Comparison of ENCODE assay signal across 20 cellular contexts in genomic region chr6:145009691-145010090, GRCh38.
"Had no signal": no experiment of that assay in that cellular context is flagged by ENCODE, and none has a peak within 500 bp of the region (broad histone marks: within the 10 kb centered on the region; RNA-seq: fewer than 3 reads in every experiment).

No MANE protein-coding gene starts in this region.

- H3K9me3 Mint-ChIP-seq: activated CD4-positive, alpha-beta T cell treated with anti-CD3 and anti-CD28 coated beads, Interleukin-2, amount 10 ng/mL, durations not matched to agents 24 days and 14 days; activated naive CD4-positive, alpha-beta T cell treated with anti-CD3 and anti-CD28 coated beads, Interleukin-2, amount 50 U/mL, for 24 hours; activated T-cell treated with anti-CD3 and anti-CD28 coated beads, Interleukin-2, amount 50 U/mL, for 24 hours; effector memory CD8-positive, alpha-beta T cell had no signal

- H3K9me3 ChIP-seq: adrenal gland, sigmoid colon, thyroid gland had no signal

- H3K4me3 Mint-ChIP-seq: activated CD4-positive, alpha-beta T cell treated with anti-CD3 and anti-CD28 coated beads, Interleukin-2, amount 10 ng/mL, durations not matched to agents 24 days and 14 days; activated CD8-positive, alpha-beta T cell treated with anti-CD3 and anti-CD28 coated beads, Interleukin-2, amount 10 ng/mL, durations not matched to agents 7 days and 5 days; activated naive CD4-positive, alpha-beta T cell treated with anti-CD3 and anti-CD28 coated beads, Interleukin-2, amount 50 U/mL, for 24 hours; activated T-cell treated with anti-CD3 and anti-CD28 coated beads, Interleukin-2, amount 50 U/mL, for 24 hours; effector memory CD8-positive, alpha-beta T cell; nephron progenitor cell had no signal

- H3K27me3 ChIP-seq: adrenal gland, sigmoid colon, thyroid gland had no signal

- H3K4me1 Mint-ChIP-seq: activated CD4-positive, alpha-beta T cell treated with anti-CD3 and anti-CD28 coated beads, Interleukin-2, amount 10 ng/mL, durations not matched to agents 24 days and 14 days; activated naive CD4-positive, alpha-beta T cell treated with anti-CD3 and anti-CD28 coated beads, Interleukin-2, amount 50 U/mL, for 24 hours; nephron progenitor cell had no signal

- ATAC-seq: activated CD8-positive, alpha-beta T cell treated with anti-CD3 and anti-CD28 coated beads, Interleukin-2, amount 10 ng/mL, durations not matched to agents 7 days and 5 days; effector memory CD8-positive, alpha-beta T cell; left lobe of liver had no signal

- H3K36me3 Mint-ChIP-seq: activated naive CD4-positive, alpha-beta T cell treated with anti-CD3 and anti-CD28 coated beads, Interleukin-2, amount 50 U/mL, for 24 hours had no signal

- H3K4me1 ChIP-seq: adrenal gland, sigmoid colon, thyroid gland had no signal

- DNase-seq: activated CD4-positive, alpha-beta T cell treated with anti-CD3 and anti-CD28 coated beads, Interleukin-2, amount 10 ng/mL, durations not matched to agents 24 days and 14 days; activated CD4-positive, CD25-positive, alpha-beta regulatory T cell; activated CD8-positive, alpha-beta T cell treated with anti-CD3 and anti-CD28 coated beads, Interleukin-2, amount 10 ng/mL, durations not matched to agents 7 days and 5 days; activated effector memory CD4-positive, alpha-beta T cell treated with Interleukin-2 at 50 U/mL for 16 hours; activated T-cell treated with anti-CD3 and anti-CD28 coated beads, Interleukin-2, amount 50 U/mL, for 24 hours; adrenal gland; dermis blood vessel endothelial cell; effector memory CD8-positive, alpha-beta T cell; hypothalamus; midbrain; nephron progenitor cell; nucleus accumbens; sigmoid colon; stimulated activated CD4-positive, alpha-beta T cell treated with anti-CD3 and anti-CD28 coated beads, Interleukin-1b, Interleukin-23, amount 100 ng/mL, for 48 hours; stimulated activated CD8-positive, alpha-beta memory T cell treated with anti-CD3 and anti-CD28 coated beads, Interleukin-4, amount 100 ng/mL, for 48 hours; stimulated activated naive CD4-positive, alpha-beta T cell treated with Interleukin-2 at 50 U/mL for 16 hours; thyroid gland had no signal

- H3K36me3 ChIP-seq: adrenal gland, sigmoid colon, thyroid gland had no signal

- H3K27ac Mint-ChIP-seq: activated CD4-positive, alpha-beta T cell treated with anti-CD3 and anti-CD28 coated beads, Interleukin-2, amount 10 ng/mL, durations not matched to agents 24 days and 14 days; activated CD8-positive, alpha-beta T cell treated with anti-CD3 and anti-CD28 coated beads, Interleukin-2, amount 10 ng/mL, durations not matched to agents 7 days and 5 days; activated naive CD4-positive, alpha-beta T cell treated with anti-CD3 and anti-CD28 coated beads, Interleukin-2, amount 50 U/mL, for 24 hours; activated T-cell treated with anti-CD3 and anti-CD28 coated beads, Interleukin-2, amount 50 U/mL, for 24 hours; effector memory CD8-positive, alpha-beta T cell; nephron progenitor cell had no signal

- H3K27ac ChIP-seq: adrenal gland, sigmoid colon, thyroid gland had no signal

- H3K4me3 ChIP-seq: adrenal gland, lung, sigmoid colon, thyroid gland had no signal
